ENCODE assay signal across 8 cellular contexts in genomic region chr1:100868364-100868995, GRCh38. TPM values are rescaled to one million over a fixed set of nuclear protein-coding genes. Genes with fewer than 3 reads are reported as not detected.
A peak's percentile ranks its signal among the peaks of the same experiment; 100 is the strongest.
DNase-seq lines count a peak whose midpoint lies in the region; ATAC-seq and TF ChIP-seq lines count a peak whose summit lies in the region.

No MANE protein-coding gene starts in this region.

- peak; percentile 34 for DNase-seq in NCI-H748 (lab: John Stamatoyannopoulos, UW; ENCODE audit: unreplicated experiment)
- DNase-seq in NCI-H748 treated with DMSO at 0.1 percent for 48 hours (lab: John Stamatoyannopoulos, UW): no peak
- DNase-seq in NCI-H1694 (lab: John Stamatoyannopoulos, UW): peak; percentile 33
- peak; percentile 2 to 35 for DNase-seq in T47D (ENCODE audit: low read depth in 1 of 2, low spot score in 1 of 2)
- DNase-seq in lung (ENCODE audit: low spot score): no peak
- no peak for DNase-seq in 8988T

- H3K36me3 ChIP-seq in lung (ENCODE audit: control insufficient read depth in 2 of 2, insufficient read depth in 2 of 2, low read length in 2 of 2): no peaks in the 10 kb centered on the region

- ATAC-seq in lung (ENCODE audit: insufficient read depth, low FRiP score) (no peak), GM21619 (IDR thresholded peaks at IDR 0.05; ENCODE audit: unreplicated experiment) (no peak), HG02763 (IDR thresholded peaks at IDR 0.05; ENCODE audit: unreplicated experiment) (no peak)

- H3K27me3 ChIP-seq in lung (ENCODE audit: control insufficient read depth, insufficient read depth): no peaks in the 10 kb centered on the region

- in situ Hi-C loops in T47D (cut with HindIII; ENCODE audit: low pct_unique_long_range_greater_than_20kb, low sequenced_read_pairs): no loop called here

- H3K4me3 ChIP-seq in lung: no peak overlapping the region

- WGBS in lung, 2 donors: 17 to 22% methylated on average over 7 of the region's 7 CpGs

- TF ChIP-seq CTCF in lung (IDR thresholded peaks at IDR 0.05; ENCODE audit: control extremely low read depth, extremely low read depth): peak; percentile 71

- no peak overlapping the region for H3K27ac ChIP-seq in lung (ENCODE audit: low read depth in 1 of 2, low read length in 1 of 2)

- no peaks in the 10 kb centered on the region for H3K9me3 ChIP-seq in lung (ENCODE audit: control insufficient read depth in 2 of 2, insufficient read depth in 1 of 2, low read length in 1 of 2)

- H3K4me1 ChIP-seq in lung (ENCODE audit: control insufficient read depth in 2 of 2, insufficient read depth in 2 of 2, low read length in 2 of 2): no peaks in the 10 kb centered on the region

RNA-seq across cellular contexts. Expression of gene EXTL2, which starts 26.2 kb away (rescaled TPM):
- total RNA-seq in lung: 10 to 100 TPM; 11.3 to 37.8 TPM
- 1 to 10 TPM; 3.9 to 7.4 TPM for polyA plus RNA-seq in lung

RNA-seq across cellular contexts. Expression of gene SLC30A7, which starts 27.4 kb away (rescaled TPM):
- total RNA-seq in lung: 10 to 100 TPM; 31.5 to 33.9 TPM
- 1 to 10 TPM; 7.6 to 7.7 TPM for polyA plus RNA-seq in lung

Comparison
In these comparisons a context has a peak if more than half of its experiments do, and no peak if none do; other contexts are left out.
1. DNase-seq: peak in NCI-H748 (single experiment), NCI-H1694 (single experiment) and T47D (2 of 2); none in NCI-H748 treated with DMSO at 0.1 percent for 48 hours (single experiment), lung (single experiment) and 8988T (single experiment).